In genomic region chr7:107874097-107874496, GRCh38 we compare ENCODE assay signal across 14 cellular contexts. TPM values are rescaled to one million over a fixed set of nuclear protein-coding genes. Genes with fewer than 3 reads are reported as not detected.
A peak's percentile ranks its signal among the peaks of the same experiment; 100 is the strongest.
DNase-seq lines count a peak whose midpoint lies in the region; ATAC-seq and TF ChIP-seq lines count a peak whose summit lies in the region.
"Had no signal": no experiment of that assay in that cellular context is flagged by ENCODE, and none has a peak within 500 bp of the region (broad histone marks: within the 10 kb centered on the region; RNA-seq: fewer than 3 reads in every experiment).

No MANE protein-coding gene starts in this region.

- no peaks in the 10 kb centered on the region for H3K27me3 Mint-ChIP-seq in CD4-positive, alpha-beta memory T cell
- no peaks in the 10 kb centered on the region for H3K27me3 Mint-ChIP-seq in neural progenitor cell (ENCODE audit: insufficient read depth, low read depth)

- WGBS in thyroid gland, 2 donors: 78 to 83% methylated on average over 2 of the region's 2 CpGs

- H3K36me3 ChIP-seq in CD4-positive, alpha-beta memory T cell (ENCODE audit: insufficient read depth, low read length): no peaks in the 10 kb centered on the region
- no peaks in the 10 kb centered on the region for H3K36me3 ChIP-seq in Loucy (ENCODE audit: insufficient read depth, low read length)
- no peaks in the 10 kb centered on the region for H3K36me3 ChIP-seq in neural progenitor cell
- no peaks in the 10 kb centered on the region for H3K36me3 ChIP-seq in thyroid gland
- H3K36me3 ChIP-seq: MG63 had no signal

- H3K4me1 ChIP-seq in CD4-positive, alpha-beta memory T cell (ENCODE audit: insufficient read depth, low read length): peaks cover 49% of the 10 kb centered on the region
- H3K4me1 ChIP-seq in Loucy (ENCODE audit: insufficient read depth, low read length, poor library complexity, severe bottlenecking) (no peaks in the 10 kb centered on the region), neural progenitor cell (no peaks in the 10 kb centered on the region), thyroid gland (no peaks in the 10 kb centered on the region)

- POLR2A ChIA-PET in CD4-positive, alpha-beta memory T cell (lab: Charles Lee; ENCODE audit: partially characterized antibody): interaction anchor here (0.9 to 12.2 kb wide), 9 partner anchors 17 to 411 kb away, joined by 3 to 408 read pairs (median 5); partner anchors contain the start of genes CBLL1 and DLD

- peak overlapping the region; percentile 20 to 80 (median 44) for H3K27ac Mint-ChIP-seq in CD4-positive, alpha-beta memory T cell
- no peak overlapping the region for H3K27ac Mint-ChIP-seq in neural progenitor cell
- H3K27ac Mint-ChIP-seq: GM23338 had no signal

- no peaks in the 10 kb centered on the region for H3K9me3 Mint-ChIP-seq in CD4-positive, alpha-beta memory T cell
- no peaks in the 10 kb centered on the region for H3K9me3 Mint-ChIP-seq in neural progenitor cell
- H3K9me3 Mint-ChIP-seq: GM23338 had no signal

- intact Hi-C loops in CD4-positive, alpha-beta memory T cell (cut with micrococcal nuclease): loop anchor here (1.0 kb wide), 4 partner anchors 17 to 311 kb away; partner anchors contain the start of genes COG5, DLD and DUS4L
- intact Hi-C loops in thyroid gland (cut with DNase I): loop anchor here (10.0 kb wide), 3 partner anchors 129 to 409 kb away; partner anchors contain the start of gene CBLL1

- H3F3A ChIP-seq in Loucy (ENCODE audit: low read depth): no peaks in the 10 kb centered on the region
- H3F3A ChIP-seq in neural progenitor cell (ENCODE audit: low read depth): no peaks in the 10 kb centered on the region

- CTCF ChIA-PET in CD4-positive, alpha-beta memory T cell (lab: Charles Lee; ENCODE audit: partially characterized antibody): interaction anchor here (1.0 to 13.8 kb wide), 15 partner anchors 8 to 685 kb away, joined by 3 to 504 read pairs (median 9); partner anchors contain the start of genes CBLL1 and DLD

- H3K4me1 Mint-ChIP-seq in CD4-positive, alpha-beta memory T cell: peaks cover 27 to 64% (median 52%) of the 10 kb centered on the region in 4 donors
- H3K4me1 Mint-ChIP-seq in neural progenitor cell: peaks cover 5% of the 10 kb centered on the region
- H3K4me1 Mint-ChIP-seq: GM23338 had no signal

- no peak for DNase-seq in CD4-positive, alpha-beta memory T cell
- no peak for DNase-seq in caudate nucleus (lab: John Stamatoyannopoulos, UW)
- DNase-seq in neural progenitor cell (ENCODE audit: low spot score): no peak
- no peak for DNase-seq in thyroid gland
- DNase-seq in stimulated activated CD8-positive, alpha-beta memory T cell treated with anti-CD3 and anti-CD28 coated beads, Interleukin-4, amount 100 ng/mL, for 48 hours: no peak
- no peak for DNase-seq in NCI-H510A treated with DMSO at 0.1 percent for 48 hours (lab: John Stamatoyannopoulos, UW)
- DNase-seq: MG63, NCI-H1048, NCI-H1417 treated with DMSO at 0.1 percent for 48 hours, Right ventricle myocardium superior had no signal

- H2AFZ ChIP-seq in Loucy (ENCODE audit: low read length): peak overlapping the region; percentile 54
- peak overlapping the region; percentile 7 for H2AFZ ChIP-seq in neural progenitor cell (replicated peaks)
- H2AFZ ChIP-seq: GM23338 had no signal

- no peaks in the 10 kb centered on the region for H3K36me3 Mint-ChIP-seq in CD4-positive, alpha-beta memory T cell
- H3K36me3 Mint-ChIP-seq in neural progenitor cell: no peaks in the 10 kb centered on the region

- no peak overlapping the region for H3K4me3 Mint-ChIP-seq in CD4-positive, alpha-beta memory T cell
- no peak overlapping the region for H3K4me3 Mint-ChIP-seq in neural progenitor cell
- H3K4me3 Mint-ChIP-seq: GM23338 had no signal

- H3K27ac ChIP-seq in CD4-positive, alpha-beta memory T cell (ENCODE audit: low read depth, low read length): no peak overlapping the region
- H3K27ac ChIP-seq in caudate nucleus (ENCODE audit: low read depth, low read length): peak overlapping the region; percentile 58
- no peak overlapping the region for H3K27ac ChIP-seq in neural progenitor cell
- no peak overlapping the region for H3K27ac ChIP-seq in thyroid gland
- H3K27ac ChIP-seq: C4-2B had no signal

- H3K9me3 ChIP-seq in CD4-positive, alpha-beta memory T cell (ENCODE audit: control insufficient read depth in 1 of 2, low read length in 2 of 2): no peaks in the 10 kb centered on the region
- H3K9me3 ChIP-seq in Loucy (ENCODE audit: insufficient read depth, low read depth, low read length): no peaks in the 10 kb centered on the region
- no peaks in the 10 kb centered on the region for H3K9me3 ChIP-seq in neural progenitor cell (ENCODE audit: low read depth)
- H3K9me3 ChIP-seq in thyroid gland: no peaks in the 10 kb centered on the region
- H3K9me3 ChIP-seq: MG63 had no signal

- H3K27me3 ChIP-seq in CD4-positive, alpha-beta memory T cell (ENCODE audit: insufficient read depth, low read length): no peaks in the 10 kb centered on the region
- H3K27me3 ChIP-seq in Loucy (ENCODE audit: insufficient read depth, low read length, poor library complexity, severe bottlenecking) (no peaks in the 10 kb centered on the region), neural progenitor cell (no peaks in the 10 kb centered on the region), thyroid gland (no peaks in the 10 kb centered on the region)
- H3K27me3 ChIP-seq: MG63 had no signal

- H3K9me2 ChIP-seq in Loucy (replicated peaks; ENCODE audit: low read depth, low read length): no peaks in the 10 kb centered on the region

- H4K20me1 ChIP-seq in Loucy (ENCODE audit: insufficient read depth, low read length, poor library complexity, severe bottlenecking): no peaks in the 10 kb centered on the region
- no peaks in the 10 kb centered on the region for H4K20me1 ChIP-seq in neural progenitor cell (ENCODE audit: low read depth)

- H3K4me3 ChIP-seq in CD4-positive, alpha-beta memory T cell (ENCODE audit: low read length in 2 of 2): no peak overlapping the region
- no peak overlapping the region for H3K4me3 ChIP-seq in Loucy (ENCODE audit: low read length, poor library complexity, severe bottlenecking)
- H3K4me3 ChIP-seq in neural progenitor cell: no peak overlapping the region
- no peak overlapping the region for H3K4me3 ChIP-seq in thyroid gland (replicated peaks in 1 of 3)
- H3K4me3 ChIP-seq: GM23338, MG63 had no signal

- H3K79me2 ChIP-seq in Loucy (ENCODE audit: insufficient read depth, low read length): no peaks in the 10 kb centered on the region
- no peaks in the 10 kb centered on the region for H3K79me2 ChIP-seq in neural progenitor cell (ENCODE audit: low read depth)

- ATAC-seq in HG03439 (IDR thresholded peaks at IDR 0.05; ENCODE audit: unreplicated experiment): no peak

- no peak overlapping the region for H3K9ac ChIP-seq in Loucy (ENCODE audit: low read depth, low read length, poor library complexity, severe bottlenecking)
- H3K9ac ChIP-seq in neural progenitor cell: no peak overlapping the region

- no peak for TF ChIP-seq CTCF in Loucy (conservative IDR thresholded peaks at IDR 0.05; ENCODE audit: low read length)
- no peak for TF ChIP-seq CTCF in neural progenitor cell (IDR thresholded peaks at IDR 0.05)
- no peak for TF ChIP-seq CTCF in thyroid gland (IDR thresholded peaks at IDR 0.05)

- no peak for TF ChIP-seq POLR2A in thyroid gland (IDR thresholded peaks at IDR 0.05)

- H3K4me2 ChIP-seq in Loucy (ENCODE audit: low read depth, low read length, poor library complexity, severe bottlenecking): no peak overlapping the region
- no peak overlapping the region for H3K4me2 ChIP-seq in neural progenitor cell
- H3K4me2 ChIP-seq: GM23338 had no signal

RNA-seq across cellular contexts. Expression of gene DLD, which starts 16.9 kb away (rescaled TPM):
- total RNA-seq in CD4-positive, alpha-beta memory T cell: 10 to 100 TPM; 42.1 to 51.1 TPM
- 10 to 100 TPM; 57.8 to 75.9 TPM for polyA plus RNA-seq in CD4-positive, alpha-beta memory T cell
- total RNA-seq in neural progenitor cell (ENCODE audit: low replicate concordance): 136 and 186 TPM in 2 replicates
- total RNA-seq in thyroid gland: 100 to 1,000 TPM; 108 to 343 (median 213) TPM
